In the genomic region with DNA sequence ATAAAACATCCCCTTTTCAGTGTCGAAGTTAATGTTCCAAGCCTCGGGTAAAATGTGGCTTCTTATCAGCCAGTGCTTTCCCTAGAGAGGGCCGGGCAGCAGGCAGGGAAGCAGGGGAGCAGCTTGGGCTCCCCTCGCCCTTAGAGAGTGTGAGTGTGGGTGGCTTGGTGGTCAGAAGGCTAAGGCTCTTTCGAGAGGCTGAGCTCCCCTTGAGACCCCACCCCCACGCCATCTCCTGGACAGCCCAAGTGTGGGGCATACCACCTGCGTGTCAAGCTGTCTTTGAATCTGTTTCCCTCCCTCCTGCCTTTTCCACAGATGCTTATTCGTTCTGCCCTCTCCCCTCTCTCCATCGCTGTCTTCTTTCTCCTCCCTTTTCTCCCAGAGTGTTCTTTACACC, we compare ENCODE assay signal across 16 cellular contexts.
DNase-seq lines count a peak whose midpoint lies in the region; ATAC-seq and TF ChIP-seq lines count a peak whose summit lies in the region.
"Had no signal": no experiment of that assay in that cellular context is flagged by ENCODE, and none has a peak within 500 bp of the region (broad histone marks: within the 10 kb centered on the region; RNA-seq: fewer than 3 reads in every experiment).

No MANE protein-coding gene starts in this region.

- H3K4me3 ChIP-seq in Caco-2 (ENCODE audit: low read depth, low read length) (no peak overlapping the region), LNCaP clone FGC (ENCODE audit: low read depth, low read length) (no peak overlapping the region), neural cell (ENCODE audit: low read length) (no peak overlapping the region)

- no peak for ATAC-seq in activated CD8-positive, alpha-beta T cell treated with anti-CD3 and anti-CD28 coated beads for 36 hours
- ATAC-seq: stimulated activated naive CD8-positive, alpha-beta T cell treated with anti-CD3 and anti-CD28 coated beads, Interleukin-15, Interleukin-2, amounts not matched to agents 100 U/mL and 50 U/mL, for 24 hours; T-helper 17 cell had no signal

- H3K9me3 Mint-ChIP-seq in Caco-2 (ENCODE audit: unreplicated experiment), result no peaks in the 10 kb centered on the region
- H3K9me3 Mint-ChIP-seq in activated CD8-positive, alpha-beta T cell treated with anti-CD3 and anti-CD28 coated beads for 36 hours, result no peaks in the 10 kb centered on the region
- H3K9me3 Mint-ChIP-seq: CD4-positive, alpha-beta T cell had no signal

- H3F3A ChIP-seq in neural cell (ENCODE audit: insufficient read depth, low read length, poor library complexity, severe bottlenecking), result no peaks in the 10 kb centered on the region

- no peak overlapping the region for H3K4me2 ChIP-seq in neural cell (ENCODE audit: low read length)
- H3K4me2 ChIP-seq: KMS-11 had no signal

- H3K27ac Mint-ChIP-seq in Caco-2 (ENCODE audit: unreplicated experiment), result no peak overlapping the region
- H3K27ac Mint-ChIP-seq in activated CD8-positive, alpha-beta T cell treated with anti-CD3 and anti-CD28 coated beads for 36 hours, result no peak overlapping the region
- H3K27ac Mint-ChIP-seq: CD4-positive, alpha-beta T cell had no signal

- no peak overlapping the region for H3K4me3 Mint-ChIP-seq in Caco-2 (ENCODE audit: unreplicated experiment)
- no peak overlapping the region for H3K4me3 Mint-ChIP-seq in activated CD8-positive, alpha-beta T cell treated with anti-CD3 and anti-CD28 coated beads for 36 hours
- H3K4me3 Mint-ChIP-seq: CD4-positive, alpha-beta T cell; T-helper 17 cell had no signal

- TF ChIP-seq CTCF in Caco-2 (IDR thresholded peaks at IDR 0.05; ENCODE audit: insufficient read depth in 1 of 2, low read depth in 1 of 2, low read length in 1 of 2, severe bottlenecking in 1 of 2, unreplicated experiment in 1 of 2) (peak; percentile 13 to 58), LNCaP clone FGC (IDR thresholded peaks at IDR 0.05; ENCODE audit: control insufficient read depth, extremely low read depth, insufficient read depth) (peak; percentile 6; the same call in 1 of the 2 replicates), neural cell (IDR thresholded peaks at IDR 0.05; ENCODE audit: poor library complexity, severe bottlenecking) (peak; percentile 45)
- no peak for TF ChIP-seq CTCF in activated CD8-positive, alpha-beta T cell treated with anti-CD3 and anti-CD28 coated beads for 36 hours (IDR thresholded peaks at IDR 0.05)

- H3K36me3 ChIP-seq in Caco-2 (ENCODE audit: control insufficient read depth, insufficient read depth, low read length), result no peaks in the 10 kb centered on the region
- no peaks in the 10 kb centered on the region for H3K36me3 ChIP-seq in neural cell (ENCODE audit: insufficient read depth, low read length)
- H3K36me3 ChIP-seq: breast epithelium had no signal

- intact Hi-C loops in Caco-2 (cut with micrococcal nuclease; ENCODE audit: unreplicated experiment), result no loop called here
- intact Hi-C loops in activated CD8-positive, alpha-beta T cell treated with anti-CD3 and anti-CD28 coated beads for 36 hours (cut with micrococcal nuclease), result no loop called here

- no TSS peak for BruUV-seq in Caco-2 (replicated peaks; lab: Mats Ljungman, UMichigan)

- H3K4me1 ChIP-seq in Caco-2, result peaks cover 21% of the 10 kb centered on the region

- H3K79me2 ChIP-seq in neural cell (replicated peaks; ENCODE audit: insufficient read depth, low read length), result no peaks in the 10 kb centered on the region

- no peak overlapping the region for H2AFZ ChIP-seq in neural cell (ENCODE audit: low read depth, low read length)

- no peak overlapping the region for H3K9ac ChIP-seq in neural cell (ENCODE audit: low read length)
- H3K9ac ChIP-seq: KMS-11 had no signal

- POLR2A ChIA-PET in Caco-2 (lab: Charles Lee), result no interaction called here
- POLR2A ChIA-PET in activated CD8-positive, alpha-beta T cell treated with anti-CD3 and anti-CD28 coated beads for 36 hours (lab: Charles Lee), result interaction anchor here (0.6 kb wide), 1 partner anchor 153 kb away, joined by 5 read pairs; no protein-coding TSS in a partner anchor

- no peaks in the 10 kb centered on the region for H3K9me2 ChIP-seq in neural cell (ENCODE audit: insufficient read depth, low read length)

- no peaks in the 10 kb centered on the region for H3K9me3 ChIP-seq in Caco-2
- no peaks in the 10 kb centered on the region for H3K9me3 ChIP-seq in neural cell (ENCODE audit: low read length)
- H3K9me3 ChIP-seq: breast epithelium had no signal

- no peak overlapping the region for H3K27ac ChIP-seq in neural cell (ENCODE audit: low read length)
- H3K27ac ChIP-seq: KMS-11 had no signal

- CTCF ChIA-PET in Caco-2 (lab: Charles Lee), result interaction anchor here (0.5 to 1.5 kb wide), 6 partner anchors 11 to 173 kb away, joined by 3 to 8 read pairs (median 6); no protein-coding TSS in a partner anchor
- CTCF ChIA-PET in activated CD8-positive, alpha-beta T cell treated with anti-CD3 and anti-CD28 coated beads for 36 hours (lab: Charles Lee), result no interaction called here

- TF ChIP-seq RAD21 in neural cell (conservative IDR thresholded peaks at IDR 0.05), result no peak

- peak; percentile 57 to 65 for DNase-seq in Caco-2
- no peak for DNase-seq in LNCaP clone FGC (ENCODE audit: low read depth)
- peak; percentile 57 for DNase-seq in ecto neural progenitor cell (ENCODE audit: low spot score)
- no peak for DNase-seq in activated effector memory CD4-positive, alpha-beta T cell treated with Interleukin-2 at 50 U/mL for 16 hours
- no peak for DNase-seq in NCI-H226
- no peak for DNase-seq in NCI-H2196 (lab: John Stamatoyannopoulos, UW; ENCODE audit: unreplicated experiment)
- no peak for DNase-seq in activated CD8-positive, alpha-beta T cell treated with anti-CD3 and anti-CD28 coated beads for 36 hours
- DNase-seq: activated CD8-positive, alpha-beta memory T cell treated with anti-CD3 and anti-CD28 coated beads, Interleukin-2, amount 50 U/mL, for 48 hours; CD4-positive, alpha-beta T cell; midbrain; NCI-H510A treated with DMSO at 0.1 percent for 48 hours; stimulated activated naive CD8-positive, alpha-beta T cell treated with anti-CD3 and anti-CD28 coated beads, Interleukin-15, Interleukin-2, amounts not matched to agents 100 U/mL and 50 U/mL, for 24 hours; T-helper 17 cell had no signal

- peaks cover 9% of the 10 kb centered on the region for H3K4me1 Mint-ChIP-seq in Caco-2 (ENCODE audit: low read depth, unreplicated experiment)
- no peaks in the 10 kb centered on the region for H3K4me1 Mint-ChIP-seq in activated CD8-positive, alpha-beta T cell treated with anti-CD3 and anti-CD28 coated beads for 36 hours (ENCODE audit: low read depth)

- H3K27me3 Mint-ChIP-seq in Caco-2 (ENCODE audit: insufficient read depth, unreplicated experiment), result no peaks in the 10 kb centered on the region
- peaks cover 2% of the 10 kb centered on the region for H3K27me3 Mint-ChIP-seq in activated CD8-positive, alpha-beta T cell treated with anti-CD3 and anti-CD28 coated beads for 36 hours

- H3K36me3 Mint-ChIP-seq in Caco-2 (ENCODE audit: insufficient read depth, unreplicated experiment), result peaks cover under 1% of the 10 kb centered on the region
- no peaks in the 10 kb centered on the region for H3K36me3 Mint-ChIP-seq in activated CD8-positive, alpha-beta T cell treated with anti-CD3 and anti-CD28 coated beads for 36 hours (ENCODE audit: low read depth)

- TF ChIP-seq EP300 in neural cell (conservative IDR thresholded peaks at IDR 0.05; ENCODE audit: poor library complexity, severe bottlenecking), result no peak

- no peaks in the 10 kb centered on the region for H3K27me3 ChIP-seq in Caco-2 (replicated peaks; ENCODE audit: control insufficient read depth, insufficient read depth, low read length)
- H3K27me3 ChIP-seq in neural cell (ENCODE audit: insufficient read depth, low read depth, low read length), result no peaks in the 10 kb centered on the region
- H3K27me3 ChIP-seq: breast epithelium had no signal

- no peaks in the 10 kb centered on the region for H4K20me1 ChIP-seq in neural cell (ENCODE audit: insufficient read depth)

TF ChIP-seq in neural cell, 6 proteins besides CTCF, POLR2A, EP300 and RAD21:
- TF ChIP-seq TAF1 (IDR thresholded peaks at IDR 0.05; ENCODE audit: low read depth) (no peak), POLR2AphosphoS5 (IDR thresholded peaks at IDR 0.05) (no peak), MXI1 (conservative IDR thresholded peaks at IDR 0.05; ENCODE audit: poor library complexity, severe bottlenecking) (no peak), SMC3 (conservative IDR thresholded peaks at IDR 0.05; ENCODE audit: poor library complexity) (no peak), EZH2 (IDR thresholded peaks at IDR 0.05; ENCODE audit: borderline replicate concordance, insufficient read depth, low read length, poor library complexity, severe bottlenecking) (no peak)
- TF ChIP-seq, protein P1, sequence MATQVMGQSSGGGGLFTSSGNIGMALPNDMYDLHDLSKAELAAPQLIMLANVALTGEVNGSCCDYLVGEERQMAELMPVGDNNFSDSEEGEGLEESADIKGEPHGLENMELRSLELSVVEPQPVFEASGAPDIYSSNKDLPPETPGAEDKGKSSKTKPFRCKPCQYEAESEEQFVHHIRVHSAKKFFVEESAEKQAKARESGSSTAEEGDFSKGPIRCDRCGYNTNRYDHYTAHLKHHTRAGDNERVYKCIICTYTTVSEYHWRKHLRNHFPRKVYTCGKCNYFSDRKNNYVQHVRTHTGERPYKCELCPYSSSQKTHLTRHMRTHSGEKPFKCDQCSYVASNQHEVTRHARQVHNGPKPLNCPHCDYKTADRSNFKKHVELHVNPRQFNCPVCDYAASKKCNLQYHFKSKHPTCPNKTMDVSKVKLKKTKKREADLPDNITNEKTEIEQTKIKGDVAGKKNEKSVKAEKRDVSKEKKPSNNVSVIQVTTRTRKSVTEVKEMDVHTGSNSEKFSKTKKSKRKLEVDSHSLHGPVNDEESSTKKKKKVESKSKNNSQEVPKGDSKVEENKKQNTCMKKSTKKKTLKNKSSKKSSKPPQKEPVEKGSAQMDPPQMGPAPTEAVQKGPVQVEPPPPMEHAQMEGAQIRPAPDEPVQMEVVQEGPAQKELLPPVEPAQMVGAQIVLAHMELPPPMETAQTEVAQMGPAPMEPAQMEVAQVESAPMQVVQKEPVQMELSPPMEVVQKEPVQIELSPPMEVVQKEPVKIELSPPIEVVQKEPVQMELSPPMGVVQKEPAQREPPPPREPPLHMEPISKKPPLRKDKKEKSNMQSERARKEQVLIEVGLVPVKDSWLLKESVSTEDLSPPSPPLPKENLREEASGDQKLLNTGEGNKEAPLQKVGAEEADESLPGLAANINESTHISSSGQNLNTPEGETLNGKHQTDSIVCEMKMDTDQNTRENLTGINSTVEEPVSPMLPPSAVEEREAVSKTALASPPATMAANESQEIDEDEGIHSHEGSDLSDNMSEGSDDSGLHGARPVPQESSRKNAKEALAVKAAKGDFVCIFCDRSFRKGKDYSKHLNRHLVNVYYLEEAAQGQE (IDR thresholded peaks at IDR 0.05; ENCODE audit: borderline replicate concordance), result no peak

Comparison
In these comparisons a context has a peak if more than half of its experiments do, and no peak if none do; other contexts are left out.
1. DNase-seq: peak in Caco-2 (2 of 2) and ecto neural progenitor cell (single experiment); none in LNCaP clone FGC (single experiment), activated effector memory CD4-positive, alpha-beta T cell treated with Interleukin-2 at 50 U/mL for 16 hours (single experiment), NCI-H226 (single experiment), NCI-H2196 (single experiment) and activated CD8-positive, alpha-beta T cell treated with anti-CD3 and anti-CD28 coated beads for 36 hours (single experiment).